Comparison of ENCODE assay signal across 22 cellular contexts in the genomic region with DNA sequence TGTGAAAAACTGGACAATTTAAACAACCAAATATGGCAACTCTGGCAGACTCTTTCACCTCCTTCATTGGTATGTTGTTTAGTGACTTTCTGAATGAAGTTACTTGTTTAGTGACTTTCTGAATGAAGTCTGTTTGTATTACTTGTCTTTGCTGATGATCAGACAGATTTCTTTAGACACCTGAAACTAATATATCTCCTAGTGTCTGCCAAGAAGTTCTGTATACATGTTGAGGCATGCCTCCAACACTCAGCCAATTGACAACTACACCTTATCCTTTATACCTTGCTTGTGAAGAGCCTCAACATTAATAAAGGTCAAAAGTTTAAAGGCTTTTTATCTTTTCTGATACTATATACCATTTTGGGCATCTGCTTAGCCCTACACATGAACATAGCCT.
"Had no signal": no experiment of that assay in that cellular context is flagged by ENCODE, and none has a peak within 500 bp of the region (broad histone marks: within the 10 kb centered on the region; RNA-seq: fewer than 3 reads in every experiment).

No MANE protein-coding gene starts in this region.

- DNase-seq: effector CD4-positive, alpha-beta T cell; endodermal cell; gastrocnemius medialis; heart right ventricle; hypothalamus; kidney glomerular epithelial cell; mucosa of descending colon; naive thymus-derived CD8-positive, alpha-beta T cell; posterior cingulate gyrus; spleen; stimulated activated CD4-positive, alpha-beta T cell treated with anti-CD3 and anti-CD28 coated beads, Interleukin-15, amount 100 ng/mL, for 24 hours; stimulated activated CD4-positive, alpha-beta T cell treated with anti-CD3 and anti-CD28 coated beads, Interleukin-1b, Interleukin-23, amount 100 ng/mL, for 48 hours; stimulated activated CD4-positive, alpha-beta T cell treated with anti-CD3 and anti-CD28 coated beads, Interleukin-4, amount 100 ng/mL, for 24 hours; tibial artery; upper lobe of right lung had no signal

- H3K27me3 Mint-ChIP-seq: naive thymus-derived CD8-positive, alpha-beta T cell; stimulated activated memory B cell treated with anti-CD40 and anti-IgM and Interleukin-4, amounts not matched to agents 10 μg/mL and 1 μg/mL and 100 μg/mL, for 72 hours; stimulated activated naive CD8-positive, alpha-beta T cell treated with anti-CD3 and anti-CD28 coated beads, Interleukin-15, Interleukin-2, amounts not matched to agents 100 ng/mL and 50 ng/mL, for 24 hours had no signal

- H3K36me3 ChIP-seq: gastrocnemius medialis, heart right ventricle, spleen, tibial artery, upper lobe of right lung, vagina had no signal

- H3K9me3 Mint-ChIP-seq: endodermal cell; stimulated activated naive CD8-positive, alpha-beta T cell treated with anti-CD3 and anti-CD28 coated beads, Interleukin-15, Interleukin-2, amounts not matched to agents 100 ng/mL and 50 ng/mL, for 24 hours had no signal

- H3K4me1 ChIP-seq: gastrocnemius medialis, heart right ventricle, spleen, tibial artery, upper lobe of right lung, vagina had no signal

- H3K27me3 ChIP-seq: gastrocnemius medialis, heart right ventricle, spleen, tibial artery, upper lobe of right lung, vagina had no signal

- ATAC-seq: esophagus mucosa; gastrocnemius medialis; heart right ventricle; mucosa of descending colon; naive thymus-derived CD8-positive, alpha-beta T cell; sciatic nerve; stimulated activated memory B cell treated with anti-CD40 and anti-IgM and Interleukin-4, amounts not matched to agents 10 μg/mL and 1 μg/mL and 100 μg/mL, for 72 hours; upper lobe of right lung had no signal

- H3K36me3 Mint-ChIP-seq: naive thymus-derived CD8-positive, alpha-beta T cell; stimulated activated memory B cell treated with anti-CD40 and anti-IgM and Interleukin-4, amounts not matched to agents 10 μg/mL and 1 μg/mL and 100 μg/mL, for 72 hours had no signal

- H3K9me3 ChIP-seq: gastrocnemius medialis, heart right ventricle, mucosa of descending colon, tibial artery, upper lobe of right lung, vagina had no signal

- H3K4me3 ChIP-seq: gastrocnemius medialis, heart right ventricle, mucosa of descending colon, spleen, tibial artery, upper lobe of right lung, vagina had no signal

- FAIRE-seq: endothelial cell of umbilical vein, islet of Langerhans had no signal

- H3K27ac ChIP-seq: gastrocnemius medialis, heart right ventricle, spleen, tibial artery, upper lobe of right lung, vagina had no signal

- H3K4me3 Mint-ChIP-seq: endodermal cell; naive thymus-derived CD8-positive, alpha-beta T cell; stimulated activated memory B cell treated with anti-CD40 and anti-IgM and Interleukin-4, amounts not matched to agents 10 μg/mL and 1 μg/mL and 100 μg/mL, for 72 hours; stimulated activated naive CD8-positive, alpha-beta T cell treated with anti-CD3 and anti-CD28 coated beads, Interleukin-15, Interleukin-2, amounts not matched to agents 100 ng/mL and 50 ng/mL, for 24 hours had no signal

- H3K4me1 Mint-ChIP-seq: endodermal cell; naive thymus-derived CD8-positive, alpha-beta T cell; stimulated activated memory B cell treated with anti-CD40 and anti-IgM and Interleukin-4, amounts not matched to agents 10 μg/mL and 1 μg/mL and 100 μg/mL, for 72 hours had no signal

- H3K27ac Mint-ChIP-seq: endodermal cell; naive thymus-derived CD8-positive, alpha-beta T cell; stimulated activated memory B cell treated with anti-CD40 and anti-IgM and Interleukin-4, amounts not matched to agents 10 μg/mL and 1 μg/mL and 100 μg/mL, for 72 hours; stimulated activated naive CD8-positive, alpha-beta T cell treated with anti-CD3 and anti-CD28 coated beads, Interleukin-15, Interleukin-2, amounts not matched to agents 100 ng/mL and 50 ng/mL, for 24 hours had no signal
